In the genomic region with DNA sequence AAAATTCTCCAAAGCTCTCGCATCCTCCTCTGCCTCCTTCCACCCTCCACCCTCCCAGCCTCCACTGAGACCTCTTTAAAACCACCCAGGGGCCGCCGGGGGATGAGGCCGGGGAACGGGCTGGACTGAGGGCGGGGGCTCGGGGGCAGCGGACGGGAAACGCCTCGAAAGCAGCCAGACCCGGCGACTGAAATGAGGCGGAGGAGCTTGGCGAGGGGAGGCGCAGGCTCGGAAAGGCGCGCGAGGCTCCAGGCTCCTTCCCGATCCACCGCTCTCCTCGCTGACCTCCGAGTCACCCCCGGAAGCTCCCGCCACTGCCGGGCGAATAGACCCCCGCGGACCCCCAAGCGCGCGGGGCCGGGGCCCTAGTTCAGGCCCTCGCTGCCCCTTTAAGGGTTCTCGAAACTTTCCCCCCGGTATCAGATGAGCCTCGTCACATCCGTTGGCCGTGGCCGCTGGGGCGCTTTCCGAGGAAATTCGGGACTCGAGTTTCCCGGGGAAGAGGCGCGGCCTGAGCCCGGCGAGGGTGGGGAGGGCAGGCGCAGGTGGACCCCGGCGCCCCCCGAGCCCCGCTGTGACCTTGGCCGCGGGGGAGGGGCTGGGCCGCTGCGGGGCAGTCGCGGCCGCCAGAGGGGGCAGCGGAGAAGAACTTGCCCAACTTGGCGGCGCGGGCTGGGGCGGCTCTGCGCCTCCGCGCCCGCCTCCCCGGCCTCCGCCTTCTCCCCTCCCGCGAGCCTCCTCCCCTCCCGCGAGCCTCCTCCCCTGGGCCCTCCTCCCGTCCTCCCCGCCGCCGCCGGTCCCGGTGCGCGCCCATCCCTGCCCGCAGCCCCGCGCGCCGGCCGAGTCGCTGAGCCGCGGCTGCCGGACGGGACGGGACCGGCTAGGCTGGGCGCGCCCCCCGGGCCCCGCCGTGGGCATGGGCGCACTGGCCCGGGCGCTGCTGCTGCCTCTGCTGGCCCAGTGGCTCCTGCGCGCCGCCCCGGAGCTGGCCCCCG, we compare ENCODE assay signal across 8 cellular contexts. TPM values are rescaled to one million over a fixed set of nuclear protein-coding genes. Genes with fewer than 3 reads are reported as not detected.
DNase-seq lines count a peak whose midpoint lies in the region; ATAC-seq lines count a peak whose summit lies in the region.

A gene (plus strand): TSS at position 813 of the 995 bp plus-strand sequence. CDS start 104 bp downstream, at position 917.

- in situ Hi-C loops in KBM-7 (cut with MboI; ENCODE audit: low pct_unique_long_range_greater_than_20kb, low sequenced_read_pairs) = no loop called here

- peak; percentile 86 for ATAC-seq in left lobe of liver
- no peak for ATAC-seq in HG02973 (IDR thresholded peaks at IDR 0.05; ENCODE audit: unreplicated experiment)

- DNase-seq in NCI-H1436 (lab: John Stamatoyannopoulos, UW) = peak; percentile 63
- no peak for DNase-seq in NCI-H1436 treated with DMSO at 0.1 percent for 48 hours (lab: John Stamatoyannopoulos, UW)
- DNase-seq in KBM-7 = peak; percentile 32
- peak; percentile 40 for DNase-seq in activated CD4-positive, CD25-positive, alpha-beta regulatory T cell treated with anti-CD3 and anti-CD28 coated beads, Interleukin-2, amount 50 U/mL, for 72 hours
- DNase-seq in dermis microvascular lymphatic vessel endothelial cell (ENCODE audit: low read depth in 2 of 2) = peak; percentile 56 to 84
- DNase-seq in left lobe of liver (ENCODE audit: low spot score) = peak; percentile 69
- DNase-seq in stimulated activated CD4-positive, alpha-beta T cell treated with anti-CD3 and anti-CD28 coated beads, Interleukin-1b, Interleukin-23, amount 100 ng/mL, for 48 hours = peak; percentile 39

RNA-seq across cellular contexts. Expression of the gene that starts here (rescaled TPM):
- total RNA-seq in dermis microvascular lymphatic vessel endothelial cell (196 and 425 TPM in 2 replicates), left lobe of liver (4.1 TPM)

Comparison
In these comparisons a context has a peak if more than half of its experiments do, and no peak if none do; other contexts are left out.
1. RNA of the gene that starts here (total RNA-seq): 196 to 425 TPM in dermis microvascular lymphatic vessel endothelial cell; 4.1 TPM in left lobe of liver (single experiment); every median in the first group is over 10 times any median in the second.